Comparison of ENCODE assay signal across 13 cellular contexts in the genomic region with DNA sequence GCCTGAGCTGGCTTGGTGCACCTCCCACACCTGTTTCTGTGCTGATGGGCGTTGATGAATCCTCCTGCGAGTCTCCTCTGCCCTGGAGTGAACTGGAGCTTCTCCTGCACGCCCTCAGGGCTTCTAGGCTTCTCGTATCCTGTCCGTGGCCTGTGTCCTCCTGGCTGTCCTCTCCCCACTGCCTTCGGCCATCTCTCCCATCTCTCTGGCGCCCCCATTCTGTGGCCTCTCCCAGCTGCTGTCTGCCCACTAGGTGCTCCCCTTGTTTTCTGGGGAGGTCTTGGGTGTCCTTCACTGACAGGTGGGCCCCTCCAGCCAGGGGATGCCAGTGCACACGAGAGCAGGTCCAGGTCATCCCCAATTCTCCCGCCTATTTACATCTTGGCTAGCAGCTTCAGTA. TPM values are rescaled to one million over a fixed set of nuclear protein-coding genes. Genes with fewer than 3 reads are reported as not detected.
DNase-seq lines count a peak whose midpoint lies in the region; ATAC-seq and TF ChIP-seq lines count a peak whose summit lies in the region.
"Had no signal": no experiment of that assay in that cellular context is flagged by ENCODE, and none has a peak within 500 bp of the region (broad histone marks: within the 10 kb centered on the region; RNA-seq: fewer than 3 reads in every experiment).

No MANE protein-coding gene starts in this region.

- no peaks in the 10 kb centered on the region for H3K4me1 ChIP-seq in H9 (ENCODE audit: insufficient read depth, low read length)
- H3K4me1 ChIP-seq: tibial artery had no signal

- peak; percentile 63 for TF ChIP-seq CTCF in H9 (conservative IDR thresholded peaks at IDR 0.05)
- TF ChIP-seq CTCF in WTC11 (IDR thresholded peaks at IDR 0.05) = peak; percentile 33; the same call in 1 of the 2 replicates

- no peak overlapping the region for H4K8ac ChIP-seq in H9 (replicated peaks; ENCODE audit: insufficient read length, low read depth, low read length)

- H3K9ac ChIP-seq in H9 (ENCODE audit: extremely low read depth, insufficient read length, low read length) = no peak overlapping the region

- H2AK5ac ChIP-seq in H9 (ENCODE audit: insufficient read length, low read length) = no peak overlapping the region

- no peak overlapping the region for H2BK5ac ChIP-seq in H9 (ENCODE audit: insufficient read length, low read length)

- no peaks in the 10 kb centered on the region for H3K9me3 ChIP-seq in H9 (ENCODE audit: control insufficient read depth, low read depth, low read length)
- H3K9me3 ChIP-seq: MG63, tibial artery had no signal

- H3K27ac Mint-ChIP-seq in H9 (peak overlapping the region in 1 of 3 experiments; percentile 45; a peak in 1 of 7 replicates), WTC11 (peak overlapping the region; percentile 9; the same call in 1 of the 2 replicates)
- H3K27ac Mint-ChIP-seq in stimulated activated naive B cell treated with anti-CD40 and anti-IgM and Interleukin-4, amounts not matched to agents 10 μg/mL and 1 μg/mL and 100 μg/mL, for 72 hours = no peak overlapping the region
- H3K27ac Mint-ChIP-seq: nephron progenitor cell had no signal

- H3K4me1 Mint-ChIP-seq in H9 = peaks cover 18 to 22% of the 10 kb centered on the region in 2 experiments
- peaks cover 17% of the 10 kb centered on the region for H3K4me1 Mint-ChIP-seq in WTC11
- H3K4me1 Mint-ChIP-seq in stimulated activated naive B cell treated with anti-CD40 and anti-IgM and Interleukin-4, amounts not matched to agents 10 μg/mL and 1 μg/mL and 100 μg/mL, for 72 hours = peaks cover 11 to 16% of the 10 kb centered on the region in 2 donors

- POLR2A ChIA-PET in WTC11 (lab: Charles Lee) = interaction anchor here (1.1 kb wide), 1 partner anchor 80 kb away, joined by 4 read pairs; no protein-coding TSS in a partner anchor

- ATAC-seq in WTC11 (peak; percentile 80), HG03439 (IDR thresholded peaks at IDR 0.05; ENCODE audit: unreplicated experiment) (no peak), HG02885 (IDR thresholded peaks at IDR 0.05; ENCODE audit: poor library complexity, unreplicated experiment) (no peak), GM19023 (IDR thresholded peaks at IDR 0.05; ENCODE audit: unreplicated experiment) (no peak)
- ATAC-seq in stimulated activated naive B cell treated with anti-CD40 and anti-IgM and Interleukin-4, amounts not matched to agents 10 μg/mL and 1 μg/mL and 100 μg/mL, for 72 hours (replicated peaks) = no peak

- H2BK15ac ChIP-seq in H9 (ENCODE audit: low read depth, low read length) = no peak overlapping the region

- H3K4me3 Mint-ChIP-seq in H9 (no peak overlapping the region), WTC11 (no peak overlapping the region; the same call in 1 of the 2 replicates)
- H3K4me3 Mint-ChIP-seq in stimulated activated naive B cell treated with anti-CD40 and anti-IgM and Interleukin-4, amounts not matched to agents 10 μg/mL and 1 μg/mL and 100 μg/mL, for 72 hours = no peak overlapping the region
- H3K4me3 Mint-ChIP-seq: nephron progenitor cell had no signal

- no peaks in the 10 kb centered on the region for H3K79me2 ChIP-seq in H9 (ENCODE audit: insufficient read depth, low read length)

- no peak overlapping the region for H2BK12ac ChIP-seq in H9 (ENCODE audit: insufficient read length, low read depth, low read length)

- H4K5ac ChIP-seq in H9 (ENCODE audit: insufficient read length, low read depth, low read length) = no peak overlapping the region

- no peak overlapping the region for H3K4ac ChIP-seq in H9 (ENCODE audit: low read depth, low read length)

- DNase-seq in GM03348 (ENCODE audit: low spot score) (peak; percentile 4), H9 (peak; percentile 79), WTC11 (ENCODE audit: low spot score) (peak; percentile 85), iPS-NIHi7 (ENCODE audit: extremely low spot score) (peak; percentile 73)
- no peak for DNase-seq in stimulated activated naive B cell treated with anti-CD40 and anti-IgM and Interleukin-4, amounts not matched to agents 10 μg/mL and 1 μg/mL and 100 μg/mL, for 72 hours
- DNase-seq: MG63, NCI-H510A, nephron progenitor cell, SHP77 treated with DMSO at 0.1 percent for 48 hours, tibial artery had no signal

- no peaks in the 10 kb centered on the region for H3K27me3 ChIP-seq in H9 (ENCODE audit: insufficient read depth, low read length)
- H3K27me3 ChIP-seq: MG63 had no signal

- H3K56ac ChIP-seq in H9 (ENCODE audit: insufficient read length, low read depth, low read length) = no peak overlapping the region

- no peak overlapping the region for H3K14ac ChIP-seq in H9 (ENCODE audit: insufficient read depth, low read length)

- H2BK20ac ChIP-seq in H9 (ENCODE audit: low read depth, low read length, poor library complexity, severe bottlenecking) = no peak overlapping the region

- no peak overlapping the region for H3K23ac ChIP-seq in H9 (ENCODE audit: insufficient read length, low read depth, low read length)

- no peaks in the 10 kb centered on the region for H4K20me1 ChIP-seq in H9 (ENCODE audit: control insufficient read depth, insufficient read depth, insufficient read length)

- H4K91ac ChIP-seq in H9 (ENCODE audit: insufficient read length, low read depth, low read length) = no peak overlapping the region

- no peak overlapping the region for H3K4me2 ChIP-seq in H9 (ENCODE audit: insufficient read depth, insufficient read length, low read length)

- H3K36me3 Mint-ChIP-seq in H9 (ENCODE audit: insufficient read depth in 1 of 3, low read depth in 3 of 3) = no peaks in the 10 kb centered on the region
- no peaks in the 10 kb centered on the region for H3K36me3 Mint-ChIP-seq in WTC11
- H3K36me3 Mint-ChIP-seq in stimulated activated naive B cell treated with anti-CD40 and anti-IgM and Interleukin-4, amounts not matched to agents 10 μg/mL and 1 μg/mL and 100 μg/mL, for 72 hours = peaks cover 59 to 87% of the 10 kb centered on the region in 2 donors

- no peaks in the 10 kb centered on the region for H3K9me3 Mint-ChIP-seq in H9
- H3K9me3 Mint-ChIP-seq in WTC11 = peaks cover 4% of the 10 kb centered on the region
- peaks cover 0 to 2% of the 10 kb centered on the region in 2 donors for H3K9me3 Mint-ChIP-seq in stimulated activated naive B cell treated with anti-CD40 and anti-IgM and Interleukin-4, amounts not matched to agents 10 μg/mL and 1 μg/mL and 100 μg/mL, for 72 hours

- CTCF ChIA-PET in WTC11 (lab: Charles Lee) = interaction anchor here (0.5 to 2.3 kb wide), 43 partner anchors 10 to 250 kb away, joined by 3 to 25 read pairs (median 5); partner anchors contain the start of genes AHRR, CCDC127, PDCD6 and SDHA

- H3K18ac ChIP-seq in H9 (ENCODE audit: insufficient read length, low read depth, low read length) = no peak overlapping the region

- H3K27ac ChIP-seq in H9 (ENCODE audit: insufficient read length, low read depth, low read length) = no peak overlapping the region
- H3K27ac ChIP-seq: tibial artery had no signal

- no CpG with 5 or more reads among the region's 9 CpGs for WGBS in H9 (ENCODE audit: extremely low coverage, insufficient read length, low lambda C conversion rate)

- no peak overlapping the region for H3T11ph ChIP-seq in H9 (ENCODE audit: low read length)

- no peaks in the 10 kb centered on the region for H3K79me1 ChIP-seq in H9 (ENCODE audit: insufficient read depth, low read depth, low read length, poor library complexity, severe bottlenecking)

- no peak overlapping the region for H2AFZ ChIP-seq in H9 (ENCODE audit: low read length)

- H3K23me2 ChIP-seq in H9 (ENCODE audit: insufficient read length, low read depth, low read length, poor library complexity, severe bottlenecking) = no peaks in the 10 kb centered on the region

- H2BK120ac ChIP-seq in H9 (ENCODE audit: low read depth, low read length, poor library complexity, severe bottlenecking) = no peak overlapping the region

- H3K27me3 Mint-ChIP-seq in H9 (ENCODE audit: low read depth) = peaks cover 5% of the 10 kb centered on the region
- no peaks in the 10 kb centered on the region for H3K27me3 Mint-ChIP-seq in WTC11 (ENCODE audit: low read depth)
- peaks cover 22 to 26% of the 10 kb centered on the region in 2 donors for H3K27me3 Mint-ChIP-seq in stimulated activated naive B cell treated with anti-CD40 and anti-IgM and Interleukin-4, amounts not matched to agents 10 μg/mL and 1 μg/mL and 100 μg/mL, for 72 hours

TF ChIP-seq in WTC11, 78 proteins besides CTCF, POLR2A, EP300 and RAD21 (continues in another document):
- TF ChIP-seq CREM (CRISPR knock-in tag; IDR thresholded peaks at IDR 0.05) (no peak), PRRX2 (CRISPR knock-in tag; IDR thresholded peaks at IDR 0.05) (no peak), NR2C2 (CRISPR knock-in tag; IDR thresholded peaks at IDR 0.05) (no peak), TCF7 (CRISPR knock-in tag; IDR thresholded peaks at IDR 0.05; ENCODE audit: low read depth) (no peak), FOXK1 (CRISPR knock-in tag; IDR thresholded peaks at IDR 0.05) (no peak), GABPB1 (CRISPR knock-in tag; IDR thresholded peaks at IDR 0.05) (no peak), HMGA2 (CRISPR knock-in tag; IDR thresholded peaks at IDR 0.05) (no peak), ZBTB21 (CRISPR knock-in tag; IDR thresholded peaks at IDR 0.05; ENCODE audit: borderline replicate concordance) (0 out of 2 replicates have a peak, but pooled peaks have one; percentile 29), FOXP1 (CRISPR knock-in tag; IDR thresholded peaks at IDR 0.05; ENCODE audit: borderline replicate concordance) (0 out of 2 replicates have a peak, but pooled peaks have one; percentile 35)
- TF ChIP-seq, protein P1, sequence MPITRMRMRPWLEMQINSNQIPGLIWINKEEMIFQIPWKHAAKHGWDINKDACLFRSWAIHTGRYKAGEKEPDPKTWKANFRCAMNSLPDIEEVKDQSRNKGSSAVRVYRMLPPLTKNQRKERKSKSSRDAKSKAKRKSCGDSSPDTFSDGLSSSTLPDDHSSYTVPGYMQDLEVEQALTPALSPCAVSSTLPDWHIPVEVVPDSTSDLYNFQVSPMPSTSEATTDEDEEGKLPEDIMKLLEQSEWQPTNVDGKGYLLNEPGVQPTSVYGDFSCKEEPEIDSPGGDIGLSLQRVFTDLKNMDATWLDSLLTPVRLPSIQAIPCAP (CRISPR knock-in tag; IDR thresholded peaks at IDR 0.05) = no peak
- TF ChIP-seq, protein P2, sequence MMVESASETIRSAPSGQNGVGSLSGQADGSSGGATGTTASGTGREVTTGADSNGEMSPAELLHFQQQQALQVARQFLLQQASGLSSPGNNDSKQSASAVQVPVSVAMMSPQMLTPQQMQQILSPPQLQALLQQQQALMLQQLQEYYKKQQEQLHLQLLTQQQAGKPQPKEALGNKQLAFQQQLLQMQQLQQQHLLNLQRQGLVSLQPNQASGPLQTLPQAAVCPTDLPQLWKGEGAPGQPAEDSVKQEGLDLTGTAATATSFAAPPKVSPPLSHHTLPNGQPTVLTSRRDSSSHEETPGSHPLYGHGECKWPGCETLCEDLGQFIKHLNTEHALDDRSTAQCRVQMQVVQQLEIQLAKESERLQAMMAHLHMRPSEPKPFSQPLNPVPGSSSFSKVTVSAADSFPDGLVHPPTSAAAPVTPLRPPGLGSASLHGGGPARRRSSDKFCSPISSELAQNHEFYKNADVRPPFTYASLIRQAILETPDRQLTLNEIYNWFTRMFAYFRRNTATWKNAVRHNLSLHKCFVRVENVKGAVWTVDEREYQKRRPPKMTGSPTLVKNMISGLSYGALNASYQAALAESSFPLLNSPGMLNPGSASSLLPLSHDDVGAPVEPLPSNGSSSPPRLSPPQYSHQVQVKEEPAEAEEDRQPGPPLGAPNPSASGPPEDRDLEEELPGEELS (CRISPR knock-in tag; IDR thresholded peaks at IDR 0.05) = no peak

RNA-seq across cellular contexts. Expression of gene AHRR, which starts 28.8 kb away (rescaled TPM):
- 1.7 and 2.2 TPM in 2 replicates for total RNA-seq in H9 (2021)
- total RNA-seq in WTC11 (2021) = 4.5 to 9.7 TPM (median 7.0 TPM) in 3 replicates
